In the genomic region with DNA sequence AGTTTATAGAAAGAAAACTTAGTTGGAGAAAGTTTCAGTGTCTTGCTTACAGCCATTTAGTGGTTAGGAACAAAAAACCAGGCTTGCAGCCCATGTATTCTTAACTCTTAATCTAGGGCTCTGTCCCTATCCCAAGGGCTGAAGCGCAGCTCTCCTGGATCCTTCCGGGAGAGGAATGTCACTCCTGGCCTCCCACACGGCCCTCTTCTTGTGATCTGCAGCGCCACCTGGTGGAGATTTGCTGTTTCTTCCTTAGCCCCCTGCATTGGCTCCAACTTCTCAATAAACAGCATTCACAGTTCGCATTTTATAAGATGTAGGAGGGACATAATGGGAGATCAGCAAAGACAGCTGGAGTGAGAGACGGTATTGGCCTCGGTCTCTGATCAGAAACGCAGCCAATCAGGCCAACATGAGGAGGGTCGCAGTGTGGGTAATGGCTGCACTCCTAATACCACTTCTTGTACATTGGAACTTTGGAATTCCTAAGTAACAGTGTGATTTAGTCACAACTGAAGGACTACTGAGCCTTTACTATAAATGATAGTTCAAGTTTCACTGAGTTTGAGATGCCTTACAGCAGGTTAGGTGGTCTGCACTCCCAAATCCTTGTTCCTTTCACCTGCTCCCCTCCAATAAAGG, we compare ENCODE assay signal across 1 cellular context.
TF ChIP-seq lines count a peak whose summit lies in the region.

No MANE protein-coding gene starts in this region.

TF ChIP-seq in K562, 482 proteins besides CTCF, POLR2A, EP300 and RAD21 (continued from another document):
- TF ChIP-seq CTCFL (IDR thresholded peaks at IDR 0.05; ENCODE audit: borderline replicate concordance, insufficient read depth, low read depth, low read length, poor library complexity, severe bottlenecking) = peak; percentile 2
- TF ChIP-seq ZC3H4 (CRISPR knock-in tag; IDR thresholded peaks at IDR 0.05; ENCODE audit: borderline replicate concordance) = no peak
- no peak for TF ChIP-seq SPI1 (IDR thresholded peaks at IDR 0.05; ENCODE audit: borderline replicate concordance, low read depth, low read length)
- TF ChIP-seq ZNF12 (CRISPR knock-in tag; IDR thresholded peaks at IDR 0.05) = no peak
- no peak for TF ChIP-seq ETV6 (IDR thresholded peaks at IDR 0.05; ENCODE audit: borderline replicate concordance in 1 of 2, low read depth in 2 of 2, low read length in 1 of 2)
- no peak for TF ChIP-seq ETV6 (CRISPR knock-in tag; IDR thresholded peaks at IDR 0.05; ENCODE audit: borderline replicate concordance)
- TF ChIP-seq, protein P1, sequence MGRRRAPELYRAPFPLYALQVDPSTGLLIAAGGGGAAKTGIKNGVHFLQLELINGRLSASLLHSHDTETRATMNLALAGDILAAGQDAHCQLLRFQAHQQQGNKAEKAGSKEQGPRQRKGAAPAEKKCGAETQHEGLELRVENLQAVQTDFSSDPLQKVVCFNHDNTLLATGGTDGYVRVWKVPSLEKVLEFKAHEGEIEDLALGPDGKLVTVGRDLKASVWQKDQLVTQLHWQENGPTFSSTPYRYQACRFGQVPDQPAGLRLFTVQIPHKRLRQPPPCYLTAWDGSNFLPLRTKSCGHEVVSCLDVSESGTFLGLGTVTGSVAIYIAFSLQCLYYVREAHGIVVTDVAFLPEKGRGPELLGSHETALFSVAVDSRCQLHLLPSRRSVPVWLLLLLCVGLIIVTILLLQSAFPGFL (CRISPR knock-in tag; IDR thresholded peaks at IDR 0.05) = no peak
- peak; percentile 28; the same call in 1 of the 2 replicates for TF ChIP-seq SMARCA4 (IDR thresholded peaks at IDR 0.05)
- peak; percentile 79 for TF ChIP-seq XRCC5 (IDR thresholded peaks at IDR 0.05; ENCODE audit: low read depth, low read length)
- no peak for TF ChIP-seq SP2 (IDR thresholded peaks at IDR 0.05; ENCODE audit: extremely low read depth, low read depth, low read length, poor library complexity, severe bottlenecking)
- no peak for TF ChIP-seq PML (IDR thresholded peaks at IDR 0.05; ENCODE audit: low read length)
- TF ChIP-seq POLR2B (IDR thresholded peaks at IDR 0.05; ENCODE audit: low read depth, partially characterized antibody) = no peak
- TF ChIP-seq SMARCE1 (IDR thresholded peaks at IDR 0.05) = no peak
